8 cellular contexts compared by ENCODE assay signal in the genomic region with DNA sequence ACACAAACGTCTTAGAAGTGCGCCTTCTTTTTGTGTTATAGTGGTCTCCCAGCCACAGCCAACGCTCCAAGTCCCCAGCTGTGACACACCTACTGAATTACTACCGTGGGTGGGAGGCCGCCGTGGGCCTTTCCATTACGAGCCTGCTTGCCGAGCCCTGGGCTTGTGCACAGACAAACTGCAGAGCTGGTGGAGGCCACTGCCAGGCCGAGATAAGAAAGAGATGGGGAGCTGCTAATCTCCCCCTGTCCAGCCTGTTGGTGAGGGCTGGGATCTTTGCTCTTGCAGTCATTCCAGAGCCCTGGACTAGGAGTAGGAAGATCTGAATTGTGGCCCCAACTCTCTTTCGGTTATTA. TPM values are rescaled to one million over a fixed set of nuclear protein-coding genes. Genes with fewer than 3 reads are reported as not detected.
A peak's percentile ranks its signal among the peaks of the same experiment; 100 is the strongest.
DNase-seq lines count a peak whose midpoint lies in the region; ATAC-seq and TF ChIP-seq lines count a peak whose summit lies in the region.

No MANE protein-coding gene starts in this region.

- H3K27me3 ChIP-seq in BLaER1 treated with 17β-estradiol and CSF1 and Interleukin-3, amounts not matched to agents 10 nM and 100 nM, result no peaks in the 10 kb centered on the region
- H3K27me3 ChIP-seq in GM23248 (replicated peaks; ENCODE audit: insufficient read depth) (no peaks in the 10 kb centered on the region), neural progenitor cell (no peaks in the 10 kb centered on the region)

- peaks cover 24% of the 10 kb centered on the region for H3K36me3 Mint-ChIP-seq in effector memory CD8-positive, alpha-beta T cell (ENCODE audit: insufficient read depth)
- H3K36me3 Mint-ChIP-seq in neural progenitor cell, result peaks cover 5% of the 10 kb centered on the region

- peak overlapping the region; percentile 91 to 93 for H3K27ac Mint-ChIP-seq in effector memory CD8-positive, alpha-beta T cell
- peak overlapping the region; percentile 94 for H3K27ac Mint-ChIP-seq in neural progenitor cell

- ATAC-seq in SK-N-SH treated with all-trans-retinoic acid at 6 μM for 48 hours (peak; percentile 29), GM21447 (IDR thresholded peaks at IDR 0.05; ENCODE audit: unreplicated experiment) (no peak), HG03135 (IDR thresholded peaks at IDR 0.05; ENCODE audit: unreplicated experiment) (no peak), GM21423 (IDR thresholded peaks at IDR 0.05; ENCODE audit: unreplicated experiment) (no peak)
- ATAC-seq in effector memory CD8-positive, alpha-beta T cell (replicated peaks), result no peak

- DNase-seq in GM23248 (peak; percentile 67), neural progenitor cell (ENCODE audit: low spot score) (peak; percentile 34)
- no peak for DNase-seq in effector memory CD8-positive, alpha-beta T cell

- H4K20me1 ChIP-seq in BLaER1 treated with 17β-estradiol and CSF1 and Interleukin-3, amounts not matched to agents 10 nM and 100 nM, result peaks cover 0 to 17% (median 0%) of the 10 kb centered on the region in 11 experiments; a peak in 2 of 22 replicates
- H4K20me1 ChIP-seq in GM23248 (ENCODE audit: insufficient read depth) (no peaks in the 10 kb centered on the region), neural progenitor cell (ENCODE audit: low read depth) (peaks cover 21% of the 10 kb centered on the region)

- peak overlapping the region; percentile 74 to 88 (median 84) for H3K9ac ChIP-seq in BLaER1 treated with 17β-estradiol and CSF1 and Interleukin-3, amounts not matched to agents 10 nM and 100 nM
- H3K9ac ChIP-seq in GM23248 (peak overlapping the region; percentile 88), neural progenitor cell (peak overlapping the region; percentile 53)

- no peaks in the 10 kb centered on the region for H3K9me3 ChIP-seq in BLaER1 treated with 17β-estradiol and CSF1 and Interleukin-3, amounts not matched to agents 10 nM and 100 nM (replicated peaks in 1 of 11)
- H3K9me3 ChIP-seq in GM23248 (ENCODE audit: low read depth), result no peaks in the 10 kb centered on the region
- H3K9me3 ChIP-seq in neural progenitor cell (ENCODE audit: low read depth), result no peaks in the 10 kb centered on the region

- WGBS in GM23248 (ENCODE audit: low coverage in 1 of 2, low lambda C conversion rate in 2 of 2, missing lambda C conversion rate in 2 of 2), 2 experiments, result 2 to 4% methylated on average over 10 of the region's 10 CpGs

- no peaks in the 10 kb centered on the region for H3K27me3 Mint-ChIP-seq in effector memory CD8-positive, alpha-beta T cell
- H3K27me3 Mint-ChIP-seq in neural progenitor cell (ENCODE audit: insufficient read depth, low read depth), result peaks cover 4% of the 10 kb centered on the region

- H3K4me3 Mint-ChIP-seq in effector memory CD8-positive, alpha-beta T cell, result peak overlapping the region; percentile 92 to 93
- H3K4me3 Mint-ChIP-seq in neural progenitor cell, result peak overlapping the region; percentile 98

- peak overlapping the region; percentile 59 to 79 (median 71) for H3K4me3 ChIP-seq in BLaER1 treated with 17β-estradiol and CSF1 and Interleukin-3, amounts not matched to agents 10 nM and 100 nM
- H3K4me3 ChIP-seq in GM23248 (peak overlapping the region; percentile 99), neural progenitor cell (peak overlapping the region; percentile 71)

- in situ Hi-C loops in GM23248 (cut with MboI), result no loop called here

- H3K4me1 Mint-ChIP-seq in effector memory CD8-positive, alpha-beta T cell (ENCODE audit: low read depth in 2 of 2), result peaks cover 11 to 12% of the 10 kb centered on the region in 2 donors
- H3K4me1 Mint-ChIP-seq in neural progenitor cell, result peaks cover 22% of the 10 kb centered on the region

- H3F3A ChIP-seq in GM23248 (ENCODE audit: insufficient read depth), result peaks cover 13% of the 10 kb centered on the region; the same call in 1 of the 2 replicates
- H3F3A ChIP-seq in neural progenitor cell (ENCODE audit: low read depth), result peaks cover 31% of the 10 kb centered on the region

- H3K27ac ChIP-seq in BLaER1 treated with 17β-estradiol and CSF1 and Interleukin-3, amounts not matched to agents 10 nM and 100 nM, result peak overlapping the region in 10 of 11 experiments; percentile 66 to 92 (median 86); a peak in 21 of 22 replicates
- H3K27ac ChIP-seq in GM23248 (peak overlapping the region; percentile 88), neural progenitor cell (peak overlapping the region; percentile 2)

- H3K9me3 Mint-ChIP-seq in effector memory CD8-positive, alpha-beta T cell, result no peaks in the 10 kb centered on the region
- H3K9me3 Mint-ChIP-seq in neural progenitor cell, result no peaks in the 10 kb centered on the region

- H3K79me2 ChIP-seq in GM23248 (ENCODE audit: insufficient read depth) (peaks cover 29% of the 10 kb centered on the region), neural progenitor cell (ENCODE audit: low read depth) (peaks cover 29% of the 10 kb centered on the region)

- H3K9me2 ChIP-seq in GM23248 (ENCODE audit: insufficient read depth), result no peaks in the 10 kb centered on the region

- no peak for TF ChIP-seq CTCF in neural progenitor cell (IDR thresholded peaks at IDR 0.05)

- peak overlapping the region; percentile 89 to 99 (median 97) for H3K4me2 ChIP-seq in BLaER1 treated with 17β-estradiol and CSF1 and Interleukin-3, amounts not matched to agents 10 nM and 100 nM
- H3K4me2 ChIP-seq in GM23248 (ENCODE audit: unreplicated experiment) (peak overlapping the region; percentile 93), neural progenitor cell (peak overlapping the region; percentile 90)

- peaks cover 41 to 87% (median 58%) of the 10 kb centered on the region in 10 experiments for H3K4me1 ChIP-seq in BLaER1 treated with 17β-estradiol and CSF1 and Interleukin-3, amounts not matched to agents 10 nM and 100 nM
- peaks cover 10% of the 10 kb centered on the region for H3K4me1 ChIP-seq in GM23248 (ENCODE audit: insufficient read depth)
- H3K4me1 ChIP-seq in neural progenitor cell, result peaks cover 5% of the 10 kb centered on the region

- H2AFZ ChIP-seq in GM23248 (peak overlapping the region; percentile 94), neural progenitor cell (replicated peaks) (no peak overlapping the region)

- H3K36me3 ChIP-seq in BLaER1 treated with 17β-estradiol and CSF1 and Interleukin-3, amounts not matched to agents 10 nM and 100 nM, result peaks cover 22 to 36% (median 27%) of the 10 kb centered on the region in 11 experiments
- H3K36me3 ChIP-seq in GM23248 (ENCODE audit: low read depth), result no peaks in the 10 kb centered on the region
- H3K36me3 ChIP-seq in neural progenitor cell, result no peaks in the 10 kb centered on the region

TF ChIP-seq in SK-N-SH treated with all-trans-retinoic acid at 6 μM for 48 hours, 23 proteins besides CTCF, POLR2A, EP300 and RAD21:
- TF ChIP-seq ESRRG (CRISPR knock-in tag; IDR thresholded peaks at IDR 0.05) (no peak), TCF4 (CRISPR knock-in tag; IDR thresholded peaks at IDR 0.05; ENCODE audit: borderline replicate concordance) (no peak), ZC3H10 (CRISPR knock-in tag; IDR thresholded peaks at IDR 0.05) (no peak), PPARA (CRISPR knock-in tag; IDR thresholded peaks at IDR 0.05; ENCODE audit: borderline replicate concordance) (no peak), GLIS3 (CRISPR knock-in tag; IDR thresholded peaks at IDR 0.05) (no peak), ZNF70 (CRISPR knock-in tag; IDR thresholded peaks at IDR 0.05) (no peak), BACH2 (CRISPR knock-in tag; IDR thresholded peaks at IDR 0.05; ENCODE audit: borderline replicate concordance) (no peak), ZFP30 (CRISPR knock-in tag; IDR thresholded peaks at IDR 0.05) (no peak), ZFP3 (CRISPR knock-in tag; IDR thresholded peaks at IDR 0.05) (no peak), OSR1 (CRISPR knock-in tag; IDR thresholded peaks at IDR 0.05) (no peak), ZNF8 (CRISPR knock-in tag; IDR thresholded peaks at IDR 0.05) (no peak)
- TF ChIP-seq, protein P1, sequence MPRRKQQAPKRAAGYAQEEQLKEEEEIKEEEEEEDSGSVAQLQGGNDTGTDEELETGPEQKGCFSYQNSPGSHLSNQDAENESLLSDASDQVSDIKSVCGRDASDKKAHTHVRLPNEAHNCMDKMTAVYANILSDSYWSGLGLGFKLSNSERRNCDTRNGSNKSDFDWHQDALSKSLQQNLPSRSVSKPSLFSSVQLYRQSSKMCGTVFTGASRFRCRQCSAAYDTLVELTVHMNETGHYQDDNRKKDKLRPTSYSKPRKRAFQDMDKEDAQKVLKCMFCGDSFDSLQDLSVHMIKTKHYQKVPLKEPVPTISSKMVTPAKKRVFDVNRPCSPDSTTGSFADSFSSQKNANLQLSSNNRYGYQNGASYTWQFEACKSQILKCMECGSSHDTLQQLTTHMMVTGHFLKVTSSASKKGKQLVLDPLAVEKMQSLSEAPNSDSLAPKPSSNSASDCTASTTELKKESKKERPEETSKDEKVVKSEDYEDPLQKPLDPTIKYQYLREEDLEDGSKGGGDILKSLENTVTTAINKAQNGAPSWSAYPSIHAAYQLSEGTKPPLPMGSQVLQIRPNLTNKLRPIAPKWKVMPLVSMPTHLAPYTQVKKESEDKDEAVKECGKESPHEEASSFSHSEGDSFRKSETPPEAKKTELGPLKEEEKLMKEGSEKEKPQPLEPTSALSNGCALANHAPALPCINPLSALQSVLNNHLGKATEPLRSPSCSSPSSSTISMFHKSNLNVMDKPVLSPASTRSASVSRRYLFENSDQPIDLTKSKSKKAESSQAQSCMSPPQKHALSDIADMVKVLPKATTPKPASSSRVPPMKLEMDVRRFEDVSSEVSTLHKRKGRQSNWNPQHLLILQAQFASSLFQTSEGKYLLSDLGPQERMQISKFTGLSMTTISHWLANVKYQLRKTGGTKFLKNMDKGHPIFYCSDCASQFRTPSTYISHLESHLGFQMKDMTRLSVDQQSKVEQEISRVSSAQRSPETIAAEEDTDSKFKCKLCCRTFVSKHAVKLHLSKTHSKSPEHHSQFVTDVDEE (CRISPR knock-in tag; IDR thresholded peaks at IDR 0.05), result no peak
TF ChIP-seq in SK-N-SH treated with all-trans-retinoic acid at 6 μM for 48 hours: peak in this region for 0.

RNA-seq across cellular contexts. Expression of gene HMBS, which starts 0.8 kb away (rescaled TPM):
- 5.1 and 8.5 TPM in 2 replicates for total RNA-seq in GM23248 (2014; rRNA removed; shearing (Covaris generic))
- 46.1 and 53.3 TPM in 2 replicates for polyA plus RNA-seq in GM23248 (2016; fragmentation: Nextera tagmentation; extraction: Ambion mirVana)
- total RNA-seq in neural progenitor cell (ENCODE audit: low replicate concordance), result 30.0 and 31.1 TPM in 2 replicates

RNA-seq across cellular contexts. Expression of gene DPAGT1, which starts 16.2 kb away (rescaled TPM):
- 30.0 and 30.9 TPM in 2 replicates for total RNA-seq in GM23248 (2014; rRNA removed; shearing (Covaris generic))
- polyA plus RNA-seq in GM23248 (2016; fragmentation: Nextera tagmentation; extraction: Ambion mirVana), result 68.6 and 73.6 TPM in 2 replicates
- 13.4 and 24.3 TPM in 2 replicates for total RNA-seq in neural progenitor cell (ENCODE audit: low replicate concordance)

RNA-seq across cellular contexts. Expression of gene VPS11, which starts 17.9 kb away (rescaled TPM):
- 21.0 and 27.9 TPM in 2 replicates for total RNA-seq in GM23248 (2014; rRNA removed; shearing (Covaris generic))
- polyA plus RNA-seq in GM23248 (2016; fragmentation: Nextera tagmentation; extraction: Ambion mirVana), result 22.3 and 24.1 TPM in 2 replicates
- total RNA-seq in neural progenitor cell (ENCODE audit: low replicate concordance), result 10.4 and 20.7 TPM in 2 replicates

RNA-seq across cellular contexts. Expression of gene C2CD2L, which starts 21.6 kb away (rescaled TPM):
- 4.1 and 4.7 TPM in 2 replicates for total RNA-seq in GM23248 (2014; rRNA removed; shearing (Covaris generic))
- polyA plus RNA-seq in GM23248 (2016; fragmentation: Nextera tagmentation; extraction: Ambion mirVana), result 2.6 and 3.1 TPM in 2 replicates
- total RNA-seq in neural progenitor cell (ENCODE audit: low replicate concordance), result 1.5 and 3.7 TPM in 2 replicates

RNA-seq across cellular contexts. Expression of gene HYOU1, which starts 28.5 kb away (rescaled TPM):
- 85.4 and 97.0 TPM in 2 replicates for total RNA-seq in GM23248 (2014; rRNA removed; shearing (Covaris generic))
- polyA plus RNA-seq in GM23248 (2016; fragmentation: Nextera tagmentation; extraction: Ambion mirVana), result 56.3 and 58.5 TPM in 2 replicates
- total RNA-seq in neural progenitor cell (ENCODE audit: low replicate concordance), result 129 and 203 TPM in 2 replicates

Comparison
In these comparisons a context has a peak if more than half of its experiments do, and no peak if none do; other contexts are left out.
1. H3K27ac ChIP-seq: peak in every context shown above with its lines; median percentile 88 in GM23248; 86 in BLaER1 treated with 17β-estradiol and CSF1 and Interleukin-3, amounts not matched to agents 10 nM and 100 nM; 2 in neural progenitor cell.
2. DNase-seq: peak in GM23248 (single experiment) and neural progenitor cell (single experiment); none in effector memory CD8-positive, alpha-beta T cell (0 of 3).
3. Peak in every context shown above with its lines, with median percentiles within 50 percentile points of each other: H3K4me2 ChIP-seq, H3K4me3 ChIP-seq and H3K9ac ChIP-seq.